Comparison of ENCODE assay signal across 28 cellular contexts in the genomic region with DNA sequence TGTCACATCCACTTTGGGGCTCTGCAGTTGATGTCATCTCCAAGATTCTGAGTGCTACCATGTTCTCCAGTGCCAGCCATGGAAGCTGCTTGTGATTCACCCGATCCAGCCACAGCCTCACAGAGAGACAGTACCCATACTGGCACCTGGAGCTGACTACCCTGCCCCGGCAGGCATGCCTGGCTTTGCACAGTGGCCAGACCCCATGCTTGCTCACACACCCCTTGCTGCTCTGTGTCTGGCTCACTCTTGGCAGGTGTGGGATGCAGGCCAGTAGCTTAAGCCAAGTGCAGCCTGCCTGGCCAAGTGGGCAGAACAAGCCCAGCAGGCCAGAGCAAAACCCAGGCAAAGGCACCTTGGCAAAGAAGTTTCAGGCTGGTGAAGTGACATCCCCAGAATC.
"Had no signal": no experiment of that assay in that cellular context is flagged by ENCODE, and none has a peak within 500 bp of the region (broad histone marks: within the 10 kb centered on the region; RNA-seq: fewer than 3 reads in every experiment).

No MANE protein-coding gene starts in this region.

- H3K27me3 ChIP-seq: ascending aorta, breast epithelium, cardiac muscle cell, dorsolateral prefrontal cortex, gastroesophageal sphincter had no signal

- H3K4me3 ChIP-seq: ascending aorta, breast epithelium, cardiac muscle cell, coronary artery, dorsolateral prefrontal cortex, esophagus muscularis mucosa, gastroesophageal sphincter had no signal

- H3K27ac ChIP-seq: ascending aorta, breast epithelium, cardiac muscle cell, coronary artery, dorsolateral prefrontal cortex, esophagus muscularis mucosa, gastroesophageal sphincter had no signal

- DNase-seq: activated CD4-positive, alpha-beta memory T cell treated with anti-CD3 and anti-CD28 coated beads, Interleukin-2, amount 10 ng/mL, durations not matched to agents 7 days and 5 days; activated CD4-positive, alpha-beta T cell treated with anti-CD3 and anti-CD28 coated beads for 1 hour; activated CD4-positive, alpha-beta T cell treated with anti-CD3 and anti-CD28 coated beads for 4 hours; activated CD4-positive, alpha-beta T cell treated with anti-CD3 and anti-CD28 coated beads, Interleukin-2, amount 10 ng/mL, durations not matched to agents 7 days and 5 days; activated CD4-positive, alpha-beta T cell treated with anti-CD3 and anti-CD28 coated beads, Interleukin-2, amount 50 U/mL, for 4 hours; activated CD8-positive, alpha-beta memory T cell treated with anti-CD3 and anti-CD28 coated beads, Interleukin-2, amount 50 U/mL, for 48 hours; activated gamma-delta T cell; activated naive CD4-positive, alpha-beta T cell; activated naive CD4-positive, alpha-beta T cell treated with anti-CD3 and anti-CD28 coated beads, Interleukin-2, amount 10 ng/mL, durations not matched to agents 7 days and 5 days; activated naive CD8-positive, alpha-beta T cell treated with anti-CD3 and anti-CD28 coated beads, Interleukin-2, amount 10 ng/mL, durations not matched to agents 7 days and 5 days; activated T-cell treated with anti-CD3 and anti-CD28 coated beads for 4 hours; activated T-cell treated with anti-CD3 and anti-CD28 coated beads, Interleukin-2, amount 50 U/mL, for 24 hours; activated T-cell treated with anti-CD3 and anti-CD28 coated beads, Interleukin-2, amount 50 U/mL, for 72 hours; dorsolateral prefrontal cortex; effector memory CD4-positive, alpha-beta T cell; endodermal cell; erythroblast; foreskin melanocyte; glutamatergic neuron; T-helper 1 cell; T-helper 17 cell; T1000 had no signal

- H3K9me3 ChIP-seq: ascending aorta had no signal

- H3K36me3 ChIP-seq: ascending aorta, breast epithelium, cardiac muscle cell, esophagus muscularis mucosa, gastroesophageal sphincter had no signal

- H3K4me1 ChIP-seq: ascending aorta, breast epithelium, esophagus muscularis mucosa, gastroesophageal sphincter had no signal
